ENCODE assay signal across 1 cellular context in the genomic region with DNA sequence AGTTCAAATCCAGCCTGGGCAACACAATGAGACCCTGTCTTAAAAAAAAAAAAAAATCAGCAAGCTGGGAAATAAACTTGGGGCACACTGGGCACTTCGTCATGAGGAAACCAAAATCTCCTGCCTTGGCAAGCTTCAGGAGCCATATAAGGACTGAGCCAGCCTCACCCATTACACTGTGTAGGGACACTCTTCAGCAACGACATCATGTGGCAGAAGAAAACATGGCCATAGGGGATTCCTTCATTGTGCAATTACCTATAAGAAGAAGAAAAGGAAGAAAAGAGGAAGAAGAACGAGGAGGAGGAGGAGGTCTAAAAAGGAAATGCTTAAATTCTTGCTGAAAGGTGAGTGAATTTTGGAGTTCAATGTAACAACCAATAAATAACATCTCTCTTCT.
TF ChIP-seq lines count a peak whose summit lies in the region.

No MANE protein-coding gene starts in this region.

TF ChIP-seq in GM12878, 131 proteins besides CTCF, POLR2A, EP300 and RAD21 (continued from another document):
- TF ChIP-seq KDM1A (IDR thresholded peaks at IDR 0.05; ENCODE audit: borderline replicate concordance) = no peak
- TF ChIP-seq BHLHE40 (IDR thresholded peaks at IDR 0.05; ENCODE audit: borderline replicate concordance in 1 of 2, low read depth in 2 of 2, low read length in 1 of 2) = no peak
- TF ChIP-seq, protein P1, sequence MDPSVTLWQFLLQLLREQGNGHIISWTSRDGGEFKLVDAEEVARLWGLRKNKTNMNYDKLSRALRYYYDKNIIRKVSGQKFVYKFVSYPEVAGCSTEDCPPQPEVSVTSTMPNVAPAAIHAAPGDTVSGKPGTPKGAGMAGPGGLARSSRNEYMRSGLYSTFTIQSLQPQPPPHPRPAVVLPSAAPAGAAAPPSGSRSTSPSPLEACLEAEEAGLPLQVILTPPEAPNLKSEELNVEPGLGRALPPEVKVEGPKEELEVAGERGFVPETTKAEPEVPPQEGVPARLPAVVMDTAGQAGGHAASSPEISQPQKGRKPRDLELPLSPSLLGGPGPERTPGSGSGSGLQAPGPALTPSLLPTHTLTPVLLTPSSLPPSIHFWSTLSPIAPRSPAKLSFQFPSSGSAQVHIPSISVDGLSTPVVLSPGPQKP (IDR thresholded peaks at IDR 0.05; ENCODE audit: low read depth, low read length) = no peak
- no peak for TF ChIP-seq SMAD5 (IDR thresholded peaks at IDR 0.05; ENCODE audit: low read depth)
- no peak for TF ChIP-seq CHD2 (IDR thresholded peaks at IDR 0.05; ENCODE audit: borderline replicate concordance, low read depth, low read length)
